Comparison of ENCODE assay signal across 8 cellular contexts in the genomic region with DNA sequence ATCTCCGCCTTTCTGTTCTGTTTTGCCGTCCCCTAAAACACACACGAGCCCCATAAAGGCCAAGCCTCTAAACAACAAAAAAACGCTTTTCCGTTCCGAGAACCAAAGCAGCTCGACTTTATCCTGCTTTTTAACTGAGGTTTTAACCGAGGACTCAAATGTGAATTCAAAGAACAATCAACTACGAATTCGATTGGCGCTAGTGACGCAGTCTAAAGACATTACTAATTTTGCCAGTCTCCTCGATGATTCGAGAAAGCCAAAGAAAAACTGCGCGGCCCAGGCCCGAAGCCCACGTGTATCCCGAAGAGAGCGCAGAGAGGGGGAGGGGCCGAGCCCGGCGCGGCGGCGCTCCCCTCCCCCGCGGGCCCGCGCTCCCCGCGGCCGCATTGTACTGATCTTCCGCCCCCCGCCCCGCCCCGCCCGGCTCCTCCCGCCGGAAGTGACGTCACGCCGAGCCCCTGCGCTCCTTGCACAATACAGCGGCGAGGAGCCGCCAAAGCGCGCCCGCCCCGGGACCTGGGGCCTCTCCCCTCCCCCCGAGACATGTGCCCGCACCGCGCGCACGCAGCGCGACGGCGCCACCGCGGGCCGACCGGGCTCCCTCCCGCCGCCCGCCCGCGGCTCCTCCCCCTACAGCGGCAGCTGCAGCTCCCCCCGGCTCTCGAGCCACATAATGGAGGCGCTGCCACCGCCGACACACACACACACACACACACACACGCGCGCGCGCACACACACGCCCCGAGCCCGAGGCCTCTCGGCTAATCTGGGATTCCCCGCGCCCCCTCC. TPM values are rescaled to one million over a fixed set of nuclear protein-coding genes. Genes with fewer than 3 reads are reported as not detected.
DNase-seq lines count a peak whose midpoint lies in the region; ATAC-seq and TF ChIP-seq lines count a peak whose summit lies in the region.

No MANE protein-coding gene starts in this region.

- H3K9ac ChIP-seq in HUES64 (ENCODE audit: low read depth, low read length), result peak overlapping the region; percentile 100
- peak overlapping the region; percentile 96 for H3K9ac ChIP-seq in OCI-LY1 (ENCODE audit: low read length)
- peak overlapping the region; percentile 98 to 100 for H3K9ac ChIP-seq in mucosa of rectum (ENCODE audit: low read depth in 1 of 2, low read length in 2 of 2)

- H3K9me3 ChIP-seq in HUES64 (ENCODE audit: insufficient read depth, low read depth, low read length) (no peaks in the 10 kb centered on the region), OCI-LY1 (ENCODE audit: low read length) (no peaks in the 10 kb centered on the region), mucosa of rectum (ENCODE audit: control insufficient read depth in 2 of 2, low read length in 2 of 2) (no peaks in the 10 kb centered on the region)

- H3K4me3 ChIP-seq in HUES64 (ENCODE audit: low read length) (peak overlapping the region; percentile 97), OCI-LY1 (ENCODE audit: low read depth, low read length, poor library complexity, severe bottlenecking) (peak overlapping the region; percentile 86), mucosa of rectum (ENCODE audit: low read length in 2 of 2) (peak overlapping the region; percentile 85 to 96)

- no peaks in the 10 kb centered on the region for H3K9me3 Mint-ChIP-seq in Calu3 (ENCODE audit: low read depth, unreplicated experiment)

- H3K4me2 ChIP-seq in OCI-LY1 (ENCODE audit: low read length), result peak overlapping the region; percentile 94

- DNase-seq in Calu3 (peak; percentile 98), activated T-cell treated with anti-CD3 and anti-CD28 coated beads for 48 hours (ENCODE audit: low read depth) (peak; percentile 97), epithelial cell of prostate (ENCODE audit: low read depth, low spot score) (peak; percentile 51)
- DNase-seq in stimulated activated CD8-positive, alpha-beta memory T cell treated with anti-CD3 and anti-CD28 coated beads, Interleukin-4, amount 100 ng/mL, for 24 hours (ENCODE audit: low read depth), result peak; percentile 97

- no peaks in the 10 kb centered on the region for H3K9me2 ChIP-seq in OCI-LY1 (ENCODE audit: low read depth, low read length)

- intact Hi-C loops in Calu3 (cut with micrococcal nuclease; ENCODE audit: unreplicated experiment), result no loop called here

- H3K27ac ChIP-seq in HUES64 (ENCODE audit: low read depth, low read length) (peak overlapping the region; percentile 100), OCI-LY1 (ENCODE audit: low read depth, low read length, poor library complexity, severe bottlenecking) (peak overlapping the region; percentile 80), epithelial cell of prostate (peak overlapping the region; percentile 97), mucosa of rectum (ENCODE audit: low read depth in 2 of 2, low read length in 2 of 2) (peak overlapping the region; percentile 100)

- peaks cover 18% of the 10 kb centered on the region; the same call in 1 of the 2 replicates for H4K20me1 ChIP-seq in OCI-LY1 (ENCODE audit: insufficient read depth, low read length)

- WGBS in HUES64, result under 1% methylated on average over 87 of the region's 87 CpGs

- BruUV-seq in Calu3 (replicated peaks; lab: Mats Ljungman, UMichigan), result no TSS peak

- ATAC-seq in GM21447 (IDR thresholded peaks at IDR 0.05; ENCODE audit: unreplicated experiment), result peak; percentile 52

- H3K4me3 Mint-ChIP-seq in Calu3 (ENCODE audit: low read depth, unreplicated experiment), result peak overlapping the region; percentile 89

- H3K4me1 Mint-ChIP-seq in Calu3 (ENCODE audit: low read depth, unreplicated experiment), result peaks cover 36% of the 10 kb centered on the region

- CTCF ChIA-PET in Calu3 (lab: Charles Lee), result interaction anchor here (0.5 to 2.4 kb wide), 3 partner anchors 10 to 40 kb away, joined by 3 to 6 read pairs (median 5); a partner anchor contains a TSS

- peaks cover 77% of the 10 kb centered on the region for H3K36me3 Mint-ChIP-seq in Calu3 (ENCODE audit: insufficient read depth, unreplicated experiment)

- H3K27ac Mint-ChIP-seq in Calu3 (ENCODE audit: unreplicated experiment), result peak overlapping the region; percentile 89

- TF ChIP-seq CTCF in Calu3 (IDR thresholded peaks at IDR 0.05; ENCODE audit: unreplicated experiment), result no peak
- no peak for TF ChIP-seq CTCF in OCI-LY1 (IDR thresholded peaks at IDR 0.05; ENCODE audit: low read length)

- H3K79me2 ChIP-seq in OCI-LY1 (ENCODE audit: insufficient read depth, low read length), result peaks cover 57% of the 10 kb centered on the region

- H3K27me3 ChIP-seq in HUES64 (ENCODE audit: insufficient read depth, low read length), result no peaks in the 10 kb centered on the region
- no peaks in the 10 kb centered on the region for H3K27me3 ChIP-seq in OCI-LY1 (ENCODE audit: insufficient read depth, low read length)
- H3K27me3 ChIP-seq in mucosa of rectum (ENCODE audit: control insufficient read depth in 2 of 2, insufficient read depth in 2 of 2, low read length in 2 of 2), result no peaks in the 10 kb centered on the region

- H3K27me3 Mint-ChIP-seq in Calu3 (ENCODE audit: unreplicated experiment), result no peaks in the 10 kb centered on the region

- H3K4me1 ChIP-seq in HUES64 (ENCODE audit: insufficient read depth, low read length) (peaks cover 43% of the 10 kb centered on the region), OCI-LY1 (ENCODE audit: insufficient read depth, low read length, severe bottlenecking) (peaks cover 42% of the 10 kb centered on the region), mucosa of rectum (ENCODE audit: control insufficient read depth in 2 of 2, insufficient read depth in 2 of 2, low read length in 2 of 2) (peaks cover 21 to 30% of the 10 kb centered on the region in 2 donors)

- H3F3A ChIP-seq in OCI-LY1 (ENCODE audit: insufficient read depth, low read length), result no peaks in the 10 kb centered on the region; the same call in 1 of the 2 replicates

- H3K36me3 ChIP-seq in HUES64 (ENCODE audit: insufficient read depth, low read length), result peaks cover 49% of the 10 kb centered on the region
- H3K36me3 ChIP-seq in OCI-LY1 (ENCODE audit: insufficient read depth, low read length), result peaks cover 58% of the 10 kb centered on the region
- H3K36me3 ChIP-seq in mucosa of rectum (ENCODE audit: control insufficient read depth in 2 of 2, insufficient read depth in 2 of 2, low read length in 2 of 2), result peaks cover 31 to 32% of the 10 kb centered on the region in 2 donors

- no peak overlapping the region for H2AFZ ChIP-seq in OCI-LY1 (ENCODE audit: low read length)

RNA-seq across cellular contexts. Expression of a gene that starts 1.4 kb away (rescaled TPM):
- total RNA-seq in Calu3 (2022), result 418 and 453 TPM in 2 replicates
- polyA plus RNA-seq in HUES64 (2013, experiment 1 of 2), result 474 TPM
- 461 TPM for polyA plus RNA-seq in HUES64 (2013, experiment 2 of 2)

RNA-seq across cellular contexts. Expression of a gene that starts 27.4 kb away (rescaled TPM):
- total RNA-seq in Calu3 (2022), result 22.6 and 32.8 TPM in 2 replicates
- 27.5 TPM for polyA plus RNA-seq in HUES64 (2013, experiment 1 of 2)
- 27.3 TPM for polyA plus RNA-seq in HUES64 (2013, experiment 2 of 2)

Comparison
In these comparisons a context has a peak if more than half of its experiments do, and no peak if none do; other contexts are left out.
1. Peak in every context shown above with its lines: DNase-seq, ATAC-seq, H3K4me3 ChIP-seq and H3K27ac ChIP-seq.